ENCODE assay signal across 12 cellular contexts in the genomic region with DNA sequence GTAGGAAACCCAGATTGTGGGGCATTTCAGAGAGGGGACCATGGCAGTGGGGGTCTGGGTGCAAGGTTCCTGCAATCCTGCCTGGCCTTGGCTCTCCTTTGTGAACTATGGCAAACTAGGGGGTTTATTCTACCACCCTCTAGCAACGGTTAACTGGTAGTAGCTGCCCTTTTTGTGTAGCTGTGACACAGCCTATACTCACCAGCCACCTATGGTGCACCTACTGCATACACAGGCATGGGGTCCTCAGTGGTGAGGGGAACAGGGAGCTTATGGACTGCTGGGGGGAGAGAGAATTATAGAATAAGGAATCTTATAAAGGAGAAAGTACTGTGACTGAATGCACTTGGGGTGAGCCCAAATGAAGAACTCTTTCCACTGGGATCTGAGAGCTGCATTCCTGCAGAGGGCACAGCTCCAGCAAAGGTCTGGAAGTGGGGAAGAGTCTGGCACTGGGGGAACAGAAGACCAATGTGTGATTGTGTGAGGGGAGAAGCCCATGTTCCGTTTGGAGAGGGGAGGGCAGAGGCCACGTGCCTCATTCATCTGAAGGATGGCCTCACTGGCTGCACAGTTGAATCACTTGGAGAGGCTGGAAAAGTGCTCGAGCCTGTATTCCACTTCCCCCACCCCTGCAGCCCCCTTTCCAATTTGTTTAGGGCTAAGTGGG. TPM values are rescaled to one million over a fixed set of nuclear protein-coding genes. Genes with fewer than 3 reads are reported as not detected.
DNase-seq lines count a peak whose midpoint lies in the region; ATAC-seq and TF ChIP-seq lines count a peak whose summit lies in the region.
"Had no signal": no experiment of that assay in that cellular context is flagged by ENCODE, and none has a peak within 500 bp of the region (broad histone marks: within the 10 kb centered on the region; RNA-seq: fewer than 3 reads in every experiment).

No MANE protein-coding gene starts in this region.

- no peak for DNase-seq in HCT116 (ENCODE audit: low read depth, low spot score)
- no peak for DNase-seq in neural progenitor cell (ENCODE audit: low spot score)
- no peak for DNase-seq in GOT3 (lab: John Stamatoyannopoulos, UW)
- DNase-seq in DMS79 (lab: John Stamatoyannopoulos, UW): no peak
- DNase-seq: COR-L47; occipital lobe; stimulated activated CD4-positive, alpha-beta T cell treated with anti-CD3 and anti-CD28 coated beads, Interleukin-2, amount 100 ng/mL, for 24 hours had no signal

- peak overlapping the region; percentile 89 for H3K4me3 Mint-ChIP-seq in neural progenitor cell
- H3K4me3 Mint-ChIP-seq: stimulated activated memory B cell treated with anti-CD40 and anti-IgM and Interleukin-4, amounts not matched to agents 10 μg/mL and 1 μg/mL and 100 μg/mL, for 72 hours had no signal

- POLR2A ChIA-PET in HCT116 (lab: Charles Lee): interaction anchor here (1.2 to 2.4 kb wide), 2 partner anchors 59 to 76 kb away, joined by 4 to 9 read pairs; partner anchors contain the start of genes MT1E and MT2A

- H3K36me3 Mint-ChIP-seq in neural progenitor cell: peaks cover 3% of the 10 kb centered on the region
- H3K36me3 Mint-ChIP-seq: stimulated activated memory B cell treated with anti-CD40 and anti-IgM and Interleukin-4, amounts not matched to agents 10 μg/mL and 1 μg/mL and 100 μg/mL, for 72 hours had no signal

- CTCF ChIA-PET in HCT116 (lab: Charles Lee): no interaction called here

- H3K9me2 ChIP-seq in HCT116 (ENCODE audit: insufficient read depth): no peaks in the 10 kb centered on the region

- no peak for TF ChIP-seq RAD21 in HCT116 (IDR thresholded peaks at IDR 0.05; ENCODE audit: low read depth)

- H3K36me3 ChIP-seq in BLaER1 (peaks cover 19% of the 10 kb centered on the region; the same call in 1 of the 2 replicates), HCT116 (ENCODE audit: control insufficient read depth in 1 of 2, insufficient read depth in 2 of 2, low read length in 2 of 2) (no peaks in the 10 kb centered on the region), neural progenitor cell (no peaks in the 10 kb centered on the region)

- ATAC-seq in HCT116: no peak
- no peak for ATAC-seq in GM18858 (IDR thresholded peaks at IDR 0.05; ENCODE audit: unreplicated experiment)
- ATAC-seq in HG02840 (IDR thresholded peaks at IDR 0.05; ENCODE audit: low FRiP score, unreplicated experiment): no peak
- ATAC-seq: stimulated activated memory B cell treated with anti-CD40 and anti-IgM and Interleukin-4, amounts not matched to agents 10 μg/mL and 1 μg/mL and 100 μg/mL, for 72 hours had no signal

- H3K4me2 ChIP-seq in BLaER1 (peak overlapping the region; percentile 89), HCT116 (ENCODE audit: low read length) (no peak overlapping the region), neural progenitor cell (no peak overlapping the region)

- H3K9ac ChIP-seq in BLaER1 (peak overlapping the region; percentile 87), HCT116 (ENCODE audit: low read length) (no peak overlapping the region), neural progenitor cell (no peak overlapping the region)

- TF ChIP-seq CTCF in HCT116 (IDR thresholded peaks at IDR 0.05 in 2 of 3, conservative IDR thresholded peaks at IDR 0.05 in 1 of 3; ENCODE audit: borderline replicate concordance in 1 of 3, insufficient read depth in 1 of 3, low read depth in 2 of 3, low read length in 2 of 3) (no peak), neural progenitor cell (IDR thresholded peaks at IDR 0.05) (no peak)

- peaks cover 14% of the 10 kb centered on the region for H3K9me3 Mint-ChIP-seq in neural progenitor cell

- RAD21 ChIA-PET in HCT116 (lab: Charles Lee; ENCODE audit: low non-redundant PET in 1 of 2, low total read pairs in 2 of 2, uncharacterized antibody in 2 of 2, unreplicated experiment in 2 of 2): no interaction called here

- H3K27me3 Mint-ChIP-seq in neural progenitor cell (ENCODE audit: insufficient read depth, low read depth): peaks cover 17% of the 10 kb centered on the region

- H3K4me1 Mint-ChIP-seq in neural progenitor cell: peaks cover 24% of the 10 kb centered on the region

- intact Hi-C loops in HCT116 (cut with micrococcal nuclease): loop anchor here (5.0 kb wide), 2 partner anchors 57 to 1182 kb away; partner anchors contain the start of gene MT1E

- H3K79me2 ChIP-seq in HCT116 (ENCODE audit: insufficient read depth, low read length): no peaks in the 10 kb centered on the region
- no peaks in the 10 kb centered on the region for H3K79me2 ChIP-seq in neural progenitor cell (ENCODE audit: low read depth)

- no peak overlapping the region for H3K27ac Mint-ChIP-seq in neural progenitor cell
- H3K27ac Mint-ChIP-seq: stimulated activated memory B cell treated with anti-CD40 and anti-IgM and Interleukin-4, amounts not matched to agents 10 μg/mL and 1 μg/mL and 100 μg/mL, for 72 hours had no signal

- H3K4me1 ChIP-seq in BLaER1 (peaks cover 86% of the 10 kb centered on the region), HCT116 (ENCODE audit: control insufficient read depth in 1 of 2, insufficient read depth in 2 of 2, low read length in 2 of 2) (peaks cover 17 to 37% of the 10 kb centered on the region in 2 experiments), neural progenitor cell (peaks cover 5% of the 10 kb centered on the region)

- H3K27ac ChIP-seq in BLaER1 (peak overlapping the region; percentile 82), HCT116 (ENCODE audit: low read depth, low read length) (no peak overlapping the region), cingulate gyrus (ENCODE audit: low read depth, low read length) (peak overlapping the region; percentile 65), neural progenitor cell (no peak overlapping the region)

- H2AFZ ChIP-seq in HCT116 (ENCODE audit: low read depth, low read length, poor library complexity, severe bottlenecking) (no peak overlapping the region), neural progenitor cell (replicated peaks) (no peak overlapping the region)

- no peaks in the 10 kb centered on the region for H4K20me1 ChIP-seq in BLaER1
- no peaks in the 10 kb centered on the region for H4K20me1 ChIP-seq in HCT116 (ENCODE audit: insufficient read depth)
- H4K20me1 ChIP-seq in neural progenitor cell (ENCODE audit: low read depth): no peaks in the 10 kb centered on the region

- TF ChIP-seq POLR2A in HCT116 (IDR thresholded peaks at IDR 0.05; ENCODE audit: borderline replicate concordance, extremely low read depth, insufficient read depth, insufficient read length): no peak

- H3K9me3 ChIP-seq in BLaER1: peaks cover 10% of the 10 kb centered on the region; the same call in 1 of the 2 replicates
- no peaks in the 10 kb centered on the region for H3K9me3 ChIP-seq in HCT116 (ENCODE audit: control insufficient read depth in 1 of 2, insufficient read depth in 1 of 2, low read depth in 1 of 2, low read length in 2 of 2)
- no peaks in the 10 kb centered on the region for H3K9me3 ChIP-seq in neural progenitor cell (ENCODE audit: low read depth)

- H3K27me3 ChIP-seq in BLaER1 (no peaks in the 10 kb centered on the region), HCT116 (ENCODE audit: insufficient read depth, low read length) (no peaks in the 10 kb centered on the region), neural progenitor cell (peaks cover 53% of the 10 kb centered on the region)

- BruUV-seq in HCT116 (replicated peaks; lab: Mats Ljungman, UMichigan): no TSS peak

- H3K4me3 ChIP-seq in BLaER1: peak overlapping the region; percentile 75
- H3K4me3 ChIP-seq in HCT116 (replicated peaks in 1 of 2; ENCODE audit: low read depth in 1 of 2, low read length in 2 of 2): no peak overlapping the region
- no peak overlapping the region for H3K4me3 ChIP-seq in neural progenitor cell

- H3F3A ChIP-seq in neural progenitor cell (ENCODE audit: low read depth): peaks cover 5% of the 10 kb centered on the region

TF ChIP-seq in HCT116, 20 proteins besides CTCF, POLR2A, EP300 and RAD21:
- TF ChIP-seq EZH2phosphoT487 (IDR thresholded peaks at IDR 0.05; ENCODE audit: borderline replicate concordance): no peak
- TF ChIP-seq POLR2AphosphoS5 (IDR thresholded peaks at IDR 0.05; ENCODE audit: low read depth, low read length): peak; percentile 35; the same call in 1 of the 2 replicates

RNA-seq across cellular contexts. Expression of gene MT1X, which starts 2.1 kb away (rescaled TPM):
- total RNA-seq in HCT116 (2021; ENCODE audit: unreplicated experiment) (50.2 TPM), neural progenitor cell (ENCODE audit: low replicate concordance) (4.4 TPM in 1 of 2 replicates, not detected in the other)
- 292 and 321 TPM in 2 replicates for polyA plus RNA-seq in HCT116 (2012)

RNA-seq across cellular contexts. Expression of gene MT1H, which starts 14.8 kb away (rescaled TPM):
- total RNA-seq in HCT116 (2021; ENCODE audit: unreplicated experiment) (not detected), neural progenitor cell (ENCODE audit: low replicate concordance) (not detected in 2 replicates)
- polyA plus RNA-seq in HCT116 (2012): not detected in 2 replicates
- total RNA-seq: occipital lobe had no signal

RNA-seq across cellular contexts. Expression of gene MT1G, which starts 16.5 kb away (rescaled TPM):
- total RNA-seq in HCT116 (2021; ENCODE audit: unreplicated experiment) (1.2 TPM), neural progenitor cell (ENCODE audit: low replicate concordance) (2.6 TPM in 1 of 2 replicates, not detected in the other)
- not detected in 2 replicates for polyA plus RNA-seq in HCT116 (2012)
- total RNA-seq: occipital lobe had no signal

RNA-seq across cellular contexts. Expression of gene MT1F, which starts 26.6 kb away (rescaled TPM):
- total RNA-seq in HCT116 (2021; ENCODE audit: unreplicated experiment) (7.3 TPM), neural progenitor cell (ENCODE audit: low replicate concordance) (1.1 TPM in 1 of 2 replicates, not detected in the other)
- 24.2 and 24.5 TPM in 2 replicates for polyA plus RNA-seq in HCT116 (2012)

RNA-seq across cellular contexts. Expression of gene MT1B, which starts 32.7 kb away (rescaled TPM):
- total RNA-seq in HCT116 (2021; ENCODE audit: unreplicated experiment): not detected
- 0.26 TPM in 1 of 2 replicates, not detected in the other for polyA plus RNA-seq in HCT116 (2012)
- not detected in 2 replicates for total RNA-seq in neural progenitor cell (ENCODE audit: low replicate concordance)
- total RNA-seq: occipital lobe had no signal

Comparison
In these comparisons a context has a peak if more than half of its experiments do, and no peak if none do; other contexts are left out.
1. H3K27ac ChIP-seq: peak in BLaER1 (single experiment) and cingulate gyrus (single experiment); none in HCT116 (single experiment) and neural progenitor cell (single experiment).